10 cellular contexts compared by ENCODE assay signal in the genomic region with DNA sequence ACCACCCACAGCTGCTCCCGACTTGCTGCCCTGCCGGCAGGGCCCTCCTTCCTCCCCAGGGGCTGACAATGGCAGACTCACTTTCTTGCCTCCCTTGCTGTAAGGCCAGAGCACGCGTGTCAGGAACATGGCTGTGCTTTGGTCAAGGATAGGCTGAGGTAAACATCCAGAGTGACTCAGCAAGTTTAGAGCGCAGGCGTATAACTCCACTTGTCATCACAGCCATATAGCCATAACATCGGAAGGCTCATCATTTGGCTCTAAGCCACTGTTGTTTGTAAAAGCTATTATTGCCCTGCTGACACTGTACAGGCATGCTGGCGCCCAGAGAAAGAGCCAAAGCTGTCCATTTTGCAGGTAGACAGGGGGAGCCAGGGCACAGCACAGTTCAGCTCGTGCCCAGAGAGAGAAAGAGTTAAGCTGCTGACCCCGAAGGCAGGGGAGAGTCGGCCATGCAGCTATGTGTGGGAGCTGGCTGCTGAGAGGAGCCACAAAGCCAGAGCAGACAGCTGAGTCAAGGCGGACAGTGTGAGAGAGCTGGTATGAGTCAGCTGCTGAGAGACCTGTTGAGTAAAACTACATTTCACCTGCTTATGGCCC.
DNase-seq lines count a peak whose midpoint lies in the region; ATAC-seq and TF ChIP-seq lines count a peak whose summit lies in the region.
"Had no signal": no experiment of that assay in that cellular context is flagged by ENCODE, and none has a peak within 500 bp of the region (broad histone marks: within the 10 kb centered on the region; RNA-seq: fewer than 3 reads in every experiment).

No MANE protein-coding gene starts in this region.

- H3K4me2 ChIP-seq in PC-3 (ENCODE audit: low read length) (peak overlapping the region; percentile 22; the same call in 1 of the 2 replicates), smooth muscle cell (peak overlapping the region; percentile 68)
- H3K4me2 ChIP-seq: PC-9 had no signal

- ATAC-seq in PC-3, result no peak
- ATAC-seq in GM18909 (IDR thresholded peaks at IDR 0.05; ENCODE audit: poor library complexity, unreplicated experiment), result no peak

- POLR2A ChIA-PET in PC-3 (lab: Charles Lee; ENCODE audit: unreplicated experiment), result no interaction called here

- DNase-seq in NCI-H2227 (lab: John Stamatoyannopoulos, UW; ENCODE audit: unreplicated experiment) (peak; percentile 26), NCI-H2227 treated with DMSO at 0.1 percent for 48 hours (lab: John Stamatoyannopoulos, UW) (no peak), PC-3 (peak; percentile 54), fibroblast of mammary gland (ENCODE audit: low read depth) (peak; percentile 85), smooth muscle cell (lab: John Stamatoyannopoulos, UW; ENCODE audit: unreplicated experiment) (no peak), putamen (ENCODE audit: low spot score) (no peak), NCI-H526 treated with DMSO at 0.1 percent for 48 hours (lab: John Stamatoyannopoulos, UW) (no peak)
- DNase-seq: cortex of kidney had no signal

- H3K9me3 ChIP-seq in PC-3 (ENCODE audit: low read length), result no peaks in the 10 kb centered on the region
- H3K9me3 ChIP-seq in smooth muscle cell (replicated peaks; ENCODE audit: low read depth), result no peaks in the 10 kb centered on the region

- CTCF ChIA-PET in PC-3 (lab: Charles Lee), result no interaction called here

- H2AFZ ChIP-seq in PC-3 (ENCODE audit: low read length), result peak overlapping the region; percentile 63
- H2AFZ ChIP-seq in smooth muscle cell (ENCODE audit: low read depth), result no peak overlapping the region
- H2AFZ ChIP-seq: PC-9 had no signal

- no peaks in the 10 kb centered on the region for H3K9me2 ChIP-seq in PC-3 (replicated peaks; ENCODE audit: low read length)

- WGBS in smooth muscle cell (ENCODE audit: low lambda C conversion rate), result 41% methylated on average over 12 of the region's 12 CpGs

- TF ChIP-seq CTCF in PC-3 (conservative IDR thresholded peaks at IDR 0.05; ENCODE audit: low read depth, low read length), result no peak
- TF ChIP-seq CTCF in fibroblast of mammary gland (conservative IDR thresholded peaks at IDR 0.05; ENCODE audit: control insufficient read depth, insufficient read depth, low read depth, low read length), result no peak
- no peak for TF ChIP-seq CTCF in smooth muscle cell (IDR thresholded peaks at IDR 0.05; ENCODE audit: borderline replicate concordance, insufficient read depth, poor library complexity, severe bottlenecking)

- no peaks in the 10 kb centered on the region for H3K36me3 ChIP-seq in PC-3 (ENCODE audit: low read depth, low read length)
- H3K36me3 ChIP-seq in smooth muscle cell (ENCODE audit: low read depth), result no peaks in the 10 kb centered on the region

- H3K27ac ChIP-seq in PC-3 (ENCODE audit: low read length) (peak overlapping the region; percentile 72), smooth muscle cell (ENCODE audit: low read depth) (peak overlapping the region; percentile 87)
- H3K27ac ChIP-seq: PC-9 had no signal

- H3K4me3 ChIP-seq in PC-3 (ENCODE audit: low read length) (no peak overlapping the region), fibroblast of mammary gland (ENCODE audit: control insufficient read depth, low read depth, low read length) (no peak overlapping the region), smooth muscle cell (no peak overlapping the region)
- H3K4me3 ChIP-seq: PC-9 had no signal

- no peaks in the 10 kb centered on the region for H4K20me1 ChIP-seq in PC-3 (ENCODE audit: low read length)
- H4K20me1 ChIP-seq in smooth muscle cell (ENCODE audit: low read depth), result no peaks in the 10 kb centered on the region

- H3K27me3 ChIP-seq in PC-3 (ENCODE audit: low read length) (no peaks in the 10 kb centered on the region), smooth muscle cell (ENCODE audit: low read depth) (no peaks in the 10 kb centered on the region)

- H3K4me1 ChIP-seq in PC-3 (ENCODE audit: insufficient read depth, low read length), result peaks cover 11% of the 10 kb centered on the region
- no peaks in the 10 kb centered on the region for H3K4me1 ChIP-seq in smooth muscle cell (ENCODE audit: low read depth)

- H3F3A ChIP-seq in PC-3 (ENCODE audit: low read length, unreplicated experiment) (no peaks in the 10 kb centered on the region), smooth muscle cell (ENCODE audit: low read depth) (peaks cover 3% of the 10 kb centered on the region)

- H3K79me2 ChIP-seq in PC-3 (ENCODE audit: low read length) (no peaks in the 10 kb centered on the region), smooth muscle cell (ENCODE audit: low read depth) (no peaks in the 10 kb centered on the region)

- intact Hi-C loops in PC-3 (cut with micrococcal nuclease), result no loop called here

- no TSS peak for BruUV-seq in PC-3 (replicated peaks; lab: Mats Ljungman, UMichigan)

- no peak overlapping the region for H3K9ac ChIP-seq in PC-3 (ENCODE audit: low read length)
- peak overlapping the region; percentile 71 for H3K9ac ChIP-seq in smooth muscle cell (ENCODE audit: low read depth)

Comparison
In these comparisons a context has a peak if more than half of its experiments do, and no peak if none do; other contexts are left out.
1. DNase-seq: peak in NCI-H2227 (single experiment), PC-3 (single experiment) and fibroblast of mammary gland (single experiment); none in NCI-H2227 treated with DMSO at 0.1 percent for 48 hours (single experiment), smooth muscle cell (single experiment), putamen (single experiment) and NCI-H526 treated with DMSO at 0.1 percent for 48 hours (single experiment).